8 cellular contexts compared by ENCODE assay signal in the genomic region with DNA sequence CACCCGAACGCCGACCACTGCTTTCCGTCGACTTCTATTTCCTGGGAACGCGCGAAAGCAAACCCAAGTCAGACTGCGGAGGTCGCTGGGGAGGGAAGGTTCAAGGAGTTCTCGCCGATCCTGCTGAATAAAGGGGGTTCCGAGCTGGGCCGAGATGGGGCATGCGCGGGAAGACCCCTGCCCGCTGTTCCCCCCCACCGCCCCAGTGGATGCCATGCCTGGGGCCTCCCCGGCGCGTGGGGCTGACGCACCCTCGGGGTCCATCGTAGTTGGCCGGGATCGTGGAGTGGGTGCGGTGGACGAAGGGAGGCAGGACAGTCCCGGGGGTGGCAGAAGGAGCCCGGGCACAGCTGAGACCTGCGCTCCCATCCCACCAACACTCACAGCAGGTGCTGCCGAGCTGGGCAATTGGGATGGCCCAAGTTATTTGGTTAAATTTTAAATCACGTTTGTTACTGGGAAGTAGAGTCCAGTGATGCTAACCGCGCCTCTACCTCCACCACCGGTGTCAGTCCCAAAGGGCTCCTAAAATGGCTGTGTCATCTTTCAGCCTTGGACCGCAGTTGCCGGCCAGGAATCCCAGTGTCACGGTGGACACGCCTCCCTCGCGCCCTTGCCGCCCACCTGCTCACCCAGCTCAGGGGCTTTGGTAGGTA. TPM values are rescaled to one million over a fixed set of nuclear protein-coding genes. Genes with fewer than 3 reads are reported as not detected.
A peak's percentile ranks its signal among the peaks of the same experiment; 100 is the strongest.
DNase-seq lines count a peak whose midpoint lies in the region; ATAC-seq and TF ChIP-seq lines count a peak whose summit lies in the region.

No MANE protein-coding gene starts in this region.

- ATAC-seq in left ventricle myocardium superior (peak; percentile 46), gastrocnemius medialis (peak in 1 of 2 donors; percentile 6)

- intact Hi-C loops in activated CD4-positive, alpha-beta memory T cell treated with anti-CD3 and anti-CD28 coated beads for 36 hours (cut with micrococcal nuclease), result loop anchor here (1.0 kb wide), 1 partner anchor 64 kb away; a partner anchor contains a TSS
- intact Hi-C loops in left ventricle myocardium superior (cut with micrococcal nuclease), result no loop called here
- intact Hi-C loops in gastrocnemius medialis (cut with DNase I; ENCODE audit: low total_unique reads), result loop anchor here (5.0 kb wide), 1 partner anchor 64 kb away; a partner anchor contains a TSS

- POLR2A ChIA-PET in activated CD4-positive, alpha-beta memory T cell treated with anti-CD3 and anti-CD28 coated beads for 36 hours (lab: Charles Lee), result interaction anchor here (1.2 kb wide), 2 partner anchors 8 to 65 kb away, joined by 3 read pairs; a partner anchor contains a TSS

- H3K4me1 ChIP-seq in gastrocnemius medialis, result peaks cover 0 to 6% of the 10 kb centered on the region in 2 donors

- TF ChIP-seq CTCF in gastrocnemius medialis (IDR thresholded peaks at IDR 0.05 in 4 of 5, conservative IDR thresholded peaks at IDR 0.05 in 1 of 5), result no peak

- no peaks in the 10 kb centered on the region for H3K9me3 Mint-ChIP-seq in activated CD4-positive, alpha-beta memory T cell treated with anti-CD3 and anti-CD28 coated beads for 36 hours

- in situ Hi-C loops in gastrocnemius medialis (cut with MboI; ENCODE audit: low sequenced_read_pairs in 4 of 4), result no loop called here

- TF ChIP-seq POLR2A in GM19099 (IDR thresholded peaks at IDR 0.05; ENCODE audit: extremely low read depth, insufficient read length, low read depth) (peak; percentile 22), gastrocnemius medialis (IDR thresholded peaks at IDR 0.05) (no peak)

- DNase-seq in activated CD4-positive, alpha-beta memory T cell treated with anti-CD3 and anti-CD28 coated beads for 36 hours, result no peak
- DNase-seq in left ventricle myocardium superior, result peak; percentile 40
- DNase-seq in gastrocnemius medialis, result no peak
- no peak for DNase-seq in kidney glomerular epithelial cell (lab: John Stamatoyannopoulos, UW)
- DNase-seq in NCI-H2081 treated with DMSO at 0.1 percent for 48 hours (lab: John Stamatoyannopoulos, UW), result no peak
- no peak for DNase-seq in NCI-H2171 treated with DMSO at 0.1 percent for 48 hours (lab: John Stamatoyannopoulos, UW)
- DNase-seq in NOMO-1 treated with DMSO at 0.1 percent for 48 hours (lab: John Stamatoyannopoulos, UW; ENCODE audit: unreplicated experiment), result no peak

- no peaks in the 10 kb centered on the region for H3K9me3 ChIP-seq in gastrocnemius medialis

- H3K4me3 ChIP-seq in gastrocnemius medialis, result peak overlapping the region; percentile 56 to 76 (median 65)

- H3K36me3 Mint-ChIP-seq in activated CD4-positive, alpha-beta memory T cell treated with anti-CD3 and anti-CD28 coated beads for 36 hours, result peaks cover 26% of the 10 kb centered on the region

- no peaks in the 10 kb centered on the region for H3K27me3 Mint-ChIP-seq in activated CD4-positive, alpha-beta memory T cell treated with anti-CD3 and anti-CD28 coated beads for 36 hours

- H3K4me1 Mint-ChIP-seq in activated CD4-positive, alpha-beta memory T cell treated with anti-CD3 and anti-CD28 coated beads for 36 hours (ENCODE audit: low read depth), result peaks cover 27% of the 10 kb centered on the region

- H3K4me3 Mint-ChIP-seq in activated CD4-positive, alpha-beta memory T cell treated with anti-CD3 and anti-CD28 coated beads for 36 hours, result peak overlapping the region; percentile 92

- CTCF ChIA-PET in activated CD4-positive, alpha-beta memory T cell treated with anti-CD3 and anti-CD28 coated beads for 36 hours (lab: Charles Lee), result no interaction called here

- no peaks in the 10 kb centered on the region for H3K36me3 ChIP-seq in gastrocnemius medialis

- peak overlapping the region; percentile 16 to 76 (median 70) for H3K27ac ChIP-seq in gastrocnemius medialis

- H3K27me3 ChIP-seq in gastrocnemius medialis, result peaks cover 2 to 9% (median 7%) of the 10 kb centered on the region in 3 donors

- H3K27ac Mint-ChIP-seq in activated CD4-positive, alpha-beta memory T cell treated with anti-CD3 and anti-CD28 coated beads for 36 hours, result no peak overlapping the region

RNA-seq across cellular contexts. Expression of a gene that starts 0.7 kb away (rescaled TPM):
- total RNA-seq in activated CD4-positive, alpha-beta memory T cell treated with anti-CD3 and anti-CD28 coated beads for 36 hours, result 100 to 1,000 TPM; 106 TPM
- total RNA-seq in left ventricle myocardium superior (14.9 TPM), gastrocnemius medialis (1 to 10 TPM; 2.5 to 10.0 (median 5.7) TPM)
